In genomic region chr17:35021520-35022380, GRCh38 we compare ENCODE assay signal across 9 cellular contexts. TPM values are rescaled to one million over a fixed set of nuclear protein-coding genes. Genes with fewer than 3 reads are reported as not detected.
DNase-seq lines count a peak whose midpoint lies in the region; ATAC-seq and TF ChIP-seq lines count a peak whose summit lies in the region.
"Had no signal": no experiment of that assay in that cellular context is flagged by ENCODE, and none has a peak within 500 bp of the region (broad histone marks: within the 10 kb centered on the region; RNA-seq: fewer than 3 reads in every experiment).

No MANE protein-coding gene starts in this region.

- H3K27ac Mint-ChIP-seq in activated naive CD4-positive, alpha-beta T cell treated with anti-CD3 and anti-CD28 coated beads, Interleukin-2, amount 10 ng/mL, durations not matched to agents 7 days and 5 days = peak overlapping the region; percentile 96
- H3K27ac Mint-ChIP-seq in activated naive CD4-positive, alpha-beta T cell treated with anti-CD3 and anti-CD28 coated beads, Interleukin-2, amount 50 U/mL, for 72 hours = peak overlapping the region in 1 of 2 donors; percentile 92
- peak overlapping the region in 3 of 5 experiments; percentile 72 to 95 (median 86) for H3K27ac Mint-ChIP-seq in brain

- no peak for DNase-seq in activated naive CD4-positive, alpha-beta T cell treated with anti-CD3 and anti-CD28 coated beads, Interleukin-2, amount 10 ng/mL, durations not matched to agents 7 days and 5 days
- DNase-seq in activated naive CD4-positive, alpha-beta T cell treated with anti-CD3 and anti-CD28 coated beads, Interleukin-2, amount 50 U/mL, for 72 hours (ENCODE audit: low spot score in 2 of 2) = no peak
- DNase-seq in transverse colon (no peak), HPDE6-E6E7 (ENCODE audit: extremely low spot score) (no peak), NCI-H1092 (lab: John Stamatoyannopoulos, UW) (no peak)
- DNase-seq: NCI-H1436 had no signal

- H3K27ac ChIP-seq in mucosa of rectum (ENCODE audit: low read depth in 2 of 2, low read length in 2 of 2) (peak overlapping the region; percentile 18 to 49), transverse colon (peak overlapping the region; percentile 35 to 76 (median 70))

- 82 to 89% methylated on average over 6 to 11 of the region's 11 CpGs for WGBS in transverse colon (ENCODE audit: low coverage in 1 of 2), 2 donors

- H3K9me3 ChIP-seq in mucosa of rectum (ENCODE audit: control insufficient read depth in 2 of 2, low read length in 2 of 2) (no peaks in the 10 kb centered on the region), transverse colon (no peaks in the 10 kb centered on the region)

- intact Hi-C loops in transverse colon (cut with DNase I; ENCODE audit: low total_unique reads) = loop anchor here (5.0 kb wide), 1 partner anchor 66 kb away; no protein-coding TSS in a partner anchor

- H3K36me3 ChIP-seq in mucosa of rectum (ENCODE audit: control insufficient read depth in 2 of 2, insufficient read depth in 2 of 2, low read length in 2 of 2) = peaks cover 38 to 45% of the 10 kb centered on the region in 2 donors
- peaks cover 0 to 11% (median 0%) of the 10 kb centered on the region in 4 donors for H3K36me3 ChIP-seq in transverse colon

- H3K4me3 Mint-ChIP-seq in activated naive CD4-positive, alpha-beta T cell treated with anti-CD3 and anti-CD28 coated beads, Interleukin-2, amount 10 ng/mL, durations not matched to agents 7 days and 5 days = no peak overlapping the region
- no peak overlapping the region for H3K4me3 Mint-ChIP-seq in brain

- no peak overlapping the region for H3K9ac ChIP-seq in mucosa of rectum (ENCODE audit: low read depth in 1 of 2, low read length in 2 of 2)

- H3K4me1 ChIP-seq in mucosa of rectum (ENCODE audit: control insufficient read depth in 2 of 2, insufficient read depth in 2 of 2, low read length in 2 of 2) (peaks cover 3 to 6% of the 10 kb centered on the region in 2 donors), transverse colon (peaks cover 9 to 47% (median 13%) of the 10 kb centered on the region in 4 donors)

- no peak for TF ChIP-seq POLR2A in transverse colon (IDR thresholded peaks at IDR 0.05)

- no peak for TF ChIP-seq EP300 in transverse colon (IDR thresholded peaks at IDR 0.05; ENCODE audit: low read depth)

- TF ChIP-seq CTCF in brain (conservative IDR thresholded peaks at IDR 0.05) (no peak), transverse colon (IDR thresholded peaks at IDR 0.05) (no peak)

- H3K27me3 ChIP-seq in mucosa of rectum (ENCODE audit: control insufficient read depth in 2 of 2, insufficient read depth in 2 of 2, low read length in 2 of 2) (no peaks in the 10 kb centered on the region), transverse colon (no peaks in the 10 kb centered on the region)

- H3K36me3 Mint-ChIP-seq in activated naive CD4-positive, alpha-beta T cell treated with anti-CD3 and anti-CD28 coated beads, Interleukin-2, amount 10 ng/mL, durations not matched to agents 7 days and 5 days = peaks cover 36% of the 10 kb centered on the region
- H3K36me3 Mint-ChIP-seq in activated naive CD4-positive, alpha-beta T cell treated with anti-CD3 and anti-CD28 coated beads, Interleukin-2, amount 50 U/mL, for 72 hours = no peaks in the 10 kb centered on the region
- H3K36me3 Mint-ChIP-seq in brain = peaks cover 37% of the 10 kb centered on the region

- H3K9me3 Mint-ChIP-seq in activated naive CD4-positive, alpha-beta T cell treated with anti-CD3 and anti-CD28 coated beads, Interleukin-2, amount 10 ng/mL, durations not matched to agents 7 days and 5 days = no peaks in the 10 kb centered on the region
- no peaks in the 10 kb centered on the region for H3K9me3 Mint-ChIP-seq in activated naive CD4-positive, alpha-beta T cell treated with anti-CD3 and anti-CD28 coated beads, Interleukin-2, amount 50 U/mL, for 72 hours
- no peaks in the 10 kb centered on the region for H3K9me3 Mint-ChIP-seq in brain

- in situ Hi-C loops in transverse colon (cut with MboI; ENCODE audit: low pct_ligation_motif_present in 1 of 4, low pct_unique_long_range_greater_than_20kb in 1 of 4, low sequenced_read_pairs in 3 of 4) = no loop called here

- CTCF ChIA-PET in activated naive CD4-positive, alpha-beta T cell treated with anti-CD3 and anti-CD28 coated beads, Interleukin-2, amount 10 ng/mL, durations not matched to agents 7 days and 5 days (lab: Charles Lee) = interaction anchor here (0.9 to 2.9 kb wide), 8 partner anchors 9 to 98 kb away, joined by 3 to 20 read pairs (median 6); partner anchors contain the start of genes RAD51D and RFFL

- H3K4me3 ChIP-seq in mucosa of rectum (ENCODE audit: low read length in 2 of 2) (no peak overlapping the region), transverse colon (no peak overlapping the region)

- ATAC-seq in activated naive CD4-positive, alpha-beta T cell treated with anti-CD3 and anti-CD28 coated beads, Interleukin-2, amount 50 U/mL, for 72 hours = no peak
- no peak for ATAC-seq in HG02571 (IDR thresholded peaks at IDR 0.05; ENCODE audit: unreplicated experiment)

- no peaks in the 10 kb centered on the region for H3K27me3 Mint-ChIP-seq in activated naive CD4-positive, alpha-beta T cell treated with anti-CD3 and anti-CD28 coated beads, Interleukin-2, amount 10 ng/mL, durations not matched to agents 7 days and 5 days
- peaks cover 2% of the 10 kb centered on the region for H3K27me3 Mint-ChIP-seq in brain

- H3K4me1 Mint-ChIP-seq in activated naive CD4-positive, alpha-beta T cell treated with anti-CD3 and anti-CD28 coated beads, Interleukin-2, amount 10 ng/mL, durations not matched to agents 7 days and 5 days = peaks cover 42% of the 10 kb centered on the region
- peaks cover 7% of the 10 kb centered on the region for H3K4me1 Mint-ChIP-seq in brain

RNA-seq across cellular contexts. Expression of gene LIG3, which starts 41.4 kb away (rescaled TPM):
- total RNA-seq in activated naive CD4-positive, alpha-beta T cell treated with anti-CD3 and anti-CD28 coated beads, Interleukin-2, amount 50 U/mL, for 72 hours = 100 to 1,000 TPM in 1 of 2 donors, 10 to 100 TPM in 1; 42.6 to 116 TPM
- polyA plus RNA-seq in brain (ENCODE audit: insufficient read depth, low read depth, low replicate concordance) = 35.9 TPM
- 10 to 100 TPM in 3 of 4 donors, 1 to 10 TPM in 1; 9.8 to 44.5 (median 23.9) TPM for total RNA-seq in transverse colon

RNA-seq across cellular contexts. Expression of gene RFFL, which starts 41.8 kb away (rescaled TPM):
- 10 to 100 TPM in 1 of 2 donors, 1 to 10 TPM in 1; 7.3 to 30.9 TPM for total RNA-seq in activated naive CD4-positive, alpha-beta T cell treated with anti-CD3 and anti-CD28 coated beads, Interleukin-2, amount 50 U/mL, for 72 hours
- 25.3 TPM for polyA plus RNA-seq in brain (ENCODE audit: insufficient read depth, low read depth, low replicate concordance)
- 10 to 100 TPM; 40.6 to 75.8 (median 50.7) TPM for total RNA-seq in transverse colon
